Comparison of ENCODE assay signal across 10 cellular contexts in the genomic region with DNA sequence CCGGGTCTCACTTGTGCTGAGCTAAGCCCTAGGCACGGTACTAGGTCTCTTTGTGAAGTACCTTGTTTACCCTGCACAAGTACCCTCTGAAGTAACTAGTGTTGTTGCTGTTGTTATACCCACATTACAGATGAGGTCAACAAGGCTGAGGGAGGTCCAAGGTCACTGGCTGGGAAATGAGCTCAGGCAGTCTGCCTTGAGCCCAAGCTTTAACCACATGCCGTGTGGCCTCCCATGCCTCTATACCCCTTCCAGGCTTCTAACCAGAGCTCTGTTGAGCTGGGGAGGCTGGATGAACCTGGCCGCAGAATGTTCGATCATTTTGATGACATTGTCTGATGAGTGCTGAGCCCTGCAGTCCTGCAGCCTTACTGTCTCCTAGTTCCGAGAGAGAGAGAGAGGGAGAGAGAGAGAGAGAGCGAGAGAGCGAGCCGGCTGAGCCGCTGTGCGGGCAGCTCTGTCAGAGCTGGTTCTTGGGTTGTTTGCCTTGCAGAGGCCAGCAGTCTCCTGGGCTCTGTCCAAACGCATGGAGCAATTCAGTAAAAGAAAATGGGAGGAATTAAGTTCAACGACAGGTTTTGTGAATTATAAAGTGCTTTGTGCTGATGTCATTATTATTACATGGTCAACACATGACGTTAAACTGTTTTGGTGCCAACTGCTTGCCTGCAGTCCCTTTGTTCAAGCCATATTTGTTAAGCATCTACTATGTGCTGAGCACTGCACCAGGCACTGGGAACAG. TPM values are rescaled to one million over a fixed set of nuclear protein-coding genes. Genes with fewer than 3 reads are reported as not detected.
DNase-seq lines count a peak whose midpoint lies in the region; TF ChIP-seq lines count a peak whose summit lies in the region.
"Had no signal": no experiment of that assay in that cellular context is flagged by ENCODE, and none has a peak within 500 bp of the region (broad histone marks: within the 10 kb centered on the region; RNA-seq: fewer than 3 reads in every experiment).

No MANE protein-coding gene starts in this region.

- H3K4me1 ChIP-seq in ACC112 (ENCODE audit: control insufficient read depth, insufficient read depth, low read length, unreplicated experiment) (peaks cover 28% of the 10 kb centered on the region), OCI-LY7 (ENCODE audit: insufficient read depth, low read length, poor library complexity, severe bottlenecking) (peaks cover 93% of the 10 kb centered on the region), ovary (ENCODE audit: insufficient read depth) (peaks cover 9% of the 10 kb centered on the region)

- 14 to 38% (median 24%) methylated on average over 13 to 14 of the region's 14 CpGs for WGBS in ovary, 3 donors

- H3K9me3 ChIP-seq in OCI-LY7 (ENCODE audit: low read length), result no peaks in the 10 kb centered on the region
- no peaks in the 10 kb centered on the region for H3K9me3 ChIP-seq in ovary

- H3K9me2 ChIP-seq in OCI-LY7 (ENCODE audit: insufficient read depth, low read length), result no peaks in the 10 kb centered on the region

- CTCF ChIA-PET in OCI-LY7 (lab: Charles Lee; ENCODE audit: unreplicated experiment), result interaction anchor here (0.9 to 3.0 kb wide), 7 partner anchors 11 to 259 kb away, joined by 3 to 16 read pairs (median 3); no protein-coding TSS in a partner anchor

- TF ChIP-seq CTCF in OCI-LY7 (conservative IDR thresholded peaks at IDR 0.05; ENCODE audit: low read length), result no peak
- TF ChIP-seq CTCF in fibroblast of villous mesenchyme (IDR thresholded peaks at IDR 0.05; ENCODE audit: insufficient read depth, low read depth, low read length), result no peak
- no peak for TF ChIP-seq CTCF in ovary (IDR thresholded peaks at IDR 0.05)

- H3K27me3 ChIP-seq in ACC112 (ENCODE audit: insufficient read depth, low read length), result no peaks in the 10 kb centered on the region
- no peaks in the 10 kb centered on the region for H3K27me3 ChIP-seq in ovary

- intact Hi-C loops in OCI-LY7 (cut with micrococcal nuclease; ENCODE audit: unreplicated experiment), result loop anchor here (1.0 to 2.0 kb wide), 4 partner anchors 15 to 46 kb away; no protein-coding TSS in a partner anchor
- intact Hi-C loops in ovary (cut with DNase I), result no loop called here

- no TSS peak for BruUV-seq in OCI-LY7 (replicated peaks; lab: Mats Ljungman, UMichigan)

- H3K36me3 ChIP-seq in ACC112 (ENCODE audit: insufficient read depth, low read length) (peaks cover 26% of the 10 kb centered on the region), OCI-LY7 (ENCODE audit: insufficient read depth, low read length) (peaks cover 93% of the 10 kb centered on the region), ovary (no peaks in the 10 kb centered on the region)

- H3K79me2 ChIP-seq in ACC112 (ENCODE audit: control insufficient read depth, insufficient read depth, low read length, unreplicated experiment), result peaks cover 2% of the 10 kb centered on the region
- peaks cover 82% of the 10 kb centered on the region; the same call in 1 of the 2 replicates for H3K79me2 ChIP-seq in OCI-LY7 (ENCODE audit: insufficient read depth, low read depth, low read length)

- TF ChIP-seq POLR2A in ovary (IDR thresholded peaks at IDR 0.05), result no peak

- DNase-seq in OCI-LY7 (ENCODE audit: low spot score) (peak; percentile 51), fibroblast of villous mesenchyme (ENCODE audit: low read depth) (peak; percentile 55), ovary (peak; percentile 63 to 77 (median 74)), OCI-M2 (lab: John Stamatoyannopoulos, UW; ENCODE audit: unreplicated experiment) (no peak), activated gamma-delta T cell (lab: John Stamatoyannopoulos, UW) (no peak), epidermal melanocyte (ENCODE audit: insufficient read length, low spot score) (no peak), iPS-NIHi11 (ENCODE audit: low spot score) (no peak)
- DNase-seq: effector memory CD4-positive, alpha-beta T cell; KBM-7 had no signal

- H3K27ac ChIP-seq in ACC112 (ENCODE audit: low read depth, low read length) (peak overlapping the region; percentile 73), OCI-LY7 (ENCODE audit: low read depth, low read length, poor library complexity, severe bottlenecking) (peak overlapping the region; percentile 84), ovary (peak overlapping the region in 1 of 2 donors; percentile 53)

- no peak for TF ChIP-seq EP300 in ovary (IDR thresholded peaks at IDR 0.05)

- H3K4me2 ChIP-seq in OCI-LY7 (ENCODE audit: low read length), result peak overlapping the region; percentile 92

- H3K4me3 ChIP-seq in ACC112 (ENCODE audit: low read depth, low read length) (no peak overlapping the region), OCI-LY7 (ENCODE audit: low read depth, low read length, poor library complexity, severe bottlenecking) (peak overlapping the region; percentile 64), fibroblast of villous mesenchyme (ENCODE audit: low read depth, low read length) (no peak overlapping the region), ovary (no peak overlapping the region)

- no peak overlapping the region for H2AFZ ChIP-seq in ACC112 (ENCODE audit: low read length, unreplicated experiment)
- H2AFZ ChIP-seq in OCI-LY7 (ENCODE audit: low read length), result no peak overlapping the region; the same call in 1 of the 2 replicates

- POLR2A ChIA-PET in OCI-LY7 (lab: Charles Lee), result interaction anchor here (0.7 to 3.7 kb wide), 15 partner anchors 11 to 315 kb away, joined by 3 to 35 read pairs (median 5); a partner anchor contains a TSS

- H4K20me1 ChIP-seq in OCI-LY7 (ENCODE audit: insufficient read depth, low read length), result no peaks in the 10 kb centered on the region

RNA-seq across cellular contexts. Expression of a gene that starts 13.1 kb away (rescaled TPM):
- total RNA-seq in OCI-LY7 (2014; rRNA removed; shearing (Covaris generic)), result 53.7 and 62.7 TPM in 2 replicates
- 44.5 and 45.7 TPM in 2 replicates for total RNA-seq in OCI-LY7 (2022)
- 36.4 and 51.4 TPM in 2 replicates for total RNA-seq in fibroblast of villous mesenchyme
- 10 to 100 TPM; 19.0 to 89.9 (median 26.8) TPM for total RNA-seq in ovary
- polyA plus RNA-seq in ovary, result 10 to 100 TPM; 16.2 to 22.5 TPM

Comparison
In these comparisons a context has a peak if more than half of its experiments do, and no peak if none do; other contexts are left out.
1. DNase-seq: peak in OCI-LY7 (single experiment), fibroblast of villous mesenchyme (single experiment) and ovary (5 of 5); none in OCI-M2 (single experiment), activated gamma-delta T cell (single experiment), epidermal melanocyte (single experiment) and iPS-NIHi11 (single experiment).